22 cellular contexts compared by ENCODE assay signal in the genomic region with DNA sequence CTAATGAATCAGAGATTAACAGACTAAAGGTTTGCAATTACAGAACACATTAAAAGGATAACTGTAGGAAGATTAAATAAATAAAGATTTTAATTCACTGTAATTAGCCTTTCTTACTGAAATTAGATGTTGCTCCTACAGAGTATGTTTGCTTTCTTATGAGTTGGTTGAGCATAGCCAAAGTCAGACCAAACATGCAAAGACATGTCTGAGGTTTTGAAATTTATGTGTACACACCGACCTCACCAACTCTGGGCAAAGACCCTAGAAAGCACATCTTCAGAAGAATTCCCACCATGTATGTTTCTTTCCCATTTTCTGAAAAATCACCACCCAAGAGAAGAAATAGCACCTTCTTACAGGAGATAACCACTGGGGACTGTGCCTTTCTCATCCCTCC.
"Had no signal": no experiment of that assay in that cellular context is flagged by ENCODE, and none has a peak within 500 bp of the region (broad histone marks: within the 10 kb centered on the region; RNA-seq: fewer than 3 reads in every experiment).

No MANE protein-coding gene starts in this region.

- H3K9me3 ChIP-seq: colonic mucosa, heart left ventricle, spleen, tibial nerve had no signal

- H3K4me3 Mint-ChIP-seq: activated CD4-positive, alpha-beta T cell treated with anti-CD3 and anti-CD28 coated beads for 36 hours; activated T-cell treated with anti-CD3 and anti-CD28 coated beads, Interleukin-2, amount 50 U/mL, for 72 hours; immature natural killer cell; natural killer cell treated with Interleukin-12 subunit alpha and Interleukin-12 subunit beta and Interleukin-15 and Interleukin-18, amount 100 ng/mL, for 72 hours; T-helper 2 cell treated with Interferon-gamma antibody and Interleukin-4, amounts not matched to agents 5 μg/mL and 100 μg/mL, for 36 hours had no signal

- H3K4me3 ChIP-seq: colonic mucosa, heart left ventricle, spleen, tibial nerve had no signal

- H3K4me1 ChIP-seq: colonic mucosa, heart left ventricle, spleen, tibial nerve had no signal

- ATAC-seq: activated CD4-positive, alpha-beta T cell treated with anti-CD3 and anti-CD28 coated beads for 36 hours; activated naive CD4-positive, alpha-beta T cell treated with anti-CD3 and anti-CD28 coated beads, Interleukin-2, amount 50 U/mL, for 72 hours; activated T-cell treated with anti-CD3 and anti-CD28 coated beads, Interleukin-2, amount 50 U/mL, for 72 hours; heart left ventricle; natural killer cell treated with Interleukin-12 subunit alpha and Interleukin-12 subunit beta and Interleukin-15 and Interleukin-18, amount 100 ng/mL, for 72 hours; right cardiac atrium had no signal

- H3K27me3 Mint-ChIP-seq: natural killer cell treated with Interleukin-12 subunit alpha and Interleukin-12 subunit beta and Interleukin-15 and Interleukin-18, amount 100 ng/mL, for 72 hours had no signal

- H3K36me3 ChIP-seq: colonic mucosa, heart left ventricle, spleen, tibial nerve had no signal

- DNase-seq: activated CD4-positive, alpha-beta T cell treated with anti-CD3 and anti-CD28 coated beads for 36 hours; activated CD4-positive, CD25-positive, alpha-beta regulatory T cell; activated naive CD4-positive, alpha-beta T cell; activated T-cell treated with anti-CD3 and anti-CD28 coated beads for 4 hours; activated T-cell treated with anti-CD3 and anti-CD28 coated beads, Interleukin-2, amount 50 U/mL, for 72 hours; cerebellar nuclear complex; colonic mucosa; effector CD8-positive, alpha-beta T cell; heart left ventricle; hypothalamus; immature natural killer cell; mesenchymal stem cell; posterior cingulate gyrus; right cardiac atrium; spleen; stimulated activated naive CD4-positive, alpha-beta T cell had no signal

- H3K36me3 Mint-ChIP-seq: activated naive CD4-positive, alpha-beta T cell treated with anti-CD3 and anti-CD28 coated beads, Interleukin-2, amount 50 U/mL, for 72 hours; immature natural killer cell; natural killer cell treated with Interleukin-12 subunit alpha and Interleukin-12 subunit beta and Interleukin-15 and Interleukin-18, amount 100 ng/mL, for 72 hours had no signal

- H3K27me3 ChIP-seq: colonic mucosa, foreskin keratinocyte, heart left ventricle, spleen, tibial nerve had no signal

- H3K4me1 Mint-ChIP-seq: activated CD4-positive, alpha-beta T cell treated with anti-CD3 and anti-CD28 coated beads for 36 hours; immature natural killer cell had no signal

- FAIRE-seq: endometrium had no signal

- H3K27ac Mint-ChIP-seq: activated CD4-positive, alpha-beta T cell treated with anti-CD3 and anti-CD28 coated beads for 36 hours; activated naive CD4-positive, alpha-beta T cell treated with anti-CD3 and anti-CD28 coated beads, Interleukin-2, amount 50 U/mL, for 72 hours; activated T-cell treated with anti-CD3 and anti-CD28 coated beads, Interleukin-2, amount 50 U/mL, for 72 hours; immature natural killer cell; natural killer cell treated with Interleukin-12 subunit alpha and Interleukin-12 subunit beta and Interleukin-15 and Interleukin-18, amount 100 ng/mL, for 72 hours; T-helper 2 cell treated with Interferon-gamma antibody and Interleukin-4, amounts not matched to agents 5 μg/mL and 100 μg/mL, for 36 hours had no signal

- H3K27ac ChIP-seq: colonic mucosa, foreskin keratinocyte, heart left ventricle, spleen, tibial nerve had no signal
